12 cellular contexts compared by ENCODE assay signal in the genomic region with DNA sequence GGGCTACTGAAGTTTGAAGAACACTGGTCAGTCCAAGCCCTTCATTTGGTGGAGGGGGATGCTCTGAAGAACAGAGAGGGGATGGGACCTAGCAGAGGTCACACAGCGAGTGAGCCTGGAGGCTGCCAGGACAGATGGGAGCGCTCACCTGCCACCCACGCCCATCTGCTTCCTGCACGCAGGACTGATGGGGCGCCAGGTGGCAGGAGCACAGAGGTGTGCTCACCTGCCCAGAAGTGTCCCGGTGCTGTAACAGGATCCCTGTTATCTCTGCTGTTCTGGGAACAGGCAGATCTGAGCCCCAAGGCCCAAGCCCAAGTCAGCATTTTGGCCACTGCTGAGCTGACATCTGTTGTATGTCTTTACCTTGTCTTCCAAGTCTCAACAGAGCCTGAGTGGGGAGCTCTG. TPM values are rescaled to one million over a fixed set of nuclear protein-coding genes. Genes with fewer than 3 reads are reported as not detected.
DNase-seq lines count a peak whose midpoint lies in the region; ATAC-seq, FAIRE-seq and TF ChIP-seq lines count a peak whose summit lies in the region.
"Had no signal": no experiment of that assay in that cellular context is flagged by ENCODE, and none has a peak within 500 bp of the region (broad histone marks: within the 10 kb centered on the region; RNA-seq: fewer than 3 reads in every experiment).

No MANE protein-coding gene starts in this region.

- H3K4me1 Mint-ChIP-seq in astrocyte (ENCODE audit: low read depth, unreplicated experiment) (peaks cover 26% of the 10 kb centered on the region), mesothelial cell of epicardium (peaks cover 50% of the 10 kb centered on the region)
- H3K4me1 Mint-ChIP-seq in activated CD8-positive, alpha-beta memory T cell treated with anti-CD3 and anti-CD28 coated beads, Interleukin-2, amount 10 ng/mL, durations not matched to agents 7 days and 5 days = peaks cover 15% of the 10 kb centered on the region
- H3K4me1 Mint-ChIP-seq in stimulated activated memory B cell treated with anti-CD40 and anti-IgM and Interleukin-4, amounts not matched to agents 10 μg/mL and 1 μg/mL and 100 μg/mL, for 72 hours = peaks cover 8% of the 10 kb centered on the region

- H3K4me1 ChIP-seq in HEK293 (ENCODE audit: control insufficient read depth, insufficient read depth, low read length) (peaks cover 5% of the 10 kb centered on the region), astrocyte (ENCODE audit: insufficient read depth, low read length) (peaks cover 73% of the 10 kb centered on the region)

- H3K79me2 ChIP-seq in astrocyte (ENCODE audit: insufficient read depth, low read length) = peaks cover 59% of the 10 kb centered on the region

- H3K36me3 ChIP-seq in HEK293 (ENCODE audit: control insufficient read depth in 2 of 2, insufficient read depth in 1 of 2, low read length in 2 of 2) = no peaks in the 10 kb centered on the region
- no peaks in the 10 kb centered on the region for H3K36me3 ChIP-seq in astrocyte (ENCODE audit: insufficient read depth, low read length)
- H3K36me3 ChIP-seq: BLaER1, right atrium auricular region had no signal

- H3K9me3 Mint-ChIP-seq in astrocyte (ENCODE audit: unreplicated experiment) (no peaks in the 10 kb centered on the region), mesothelial cell of epicardium (no peaks in the 10 kb centered on the region)
- H3K9me3 Mint-ChIP-seq in activated CD8-positive, alpha-beta memory T cell treated with anti-CD3 and anti-CD28 coated beads, Interleukin-2, amount 10 ng/mL, durations not matched to agents 7 days and 5 days (ENCODE audit: low read depth) = no peaks in the 10 kb centered on the region
- H3K9me3 Mint-ChIP-seq in stimulated activated memory B cell treated with anti-CD40 and anti-IgM and Interleukin-4, amounts not matched to agents 10 μg/mL and 1 μg/mL and 100 μg/mL, for 72 hours = no peaks in the 10 kb centered on the region

- no peak for TF ChIP-seq CTCF in AG04450 (IDR thresholded peaks at IDR 0.05; ENCODE audit: low read depth, low read length)
- no peak for TF ChIP-seq CTCF in HEK293 (tag by site-specific recombination; IDR thresholded peaks at IDR 0.05)
- no peak for TF ChIP-seq CTCF in astrocyte (IDR thresholded peaks at IDR 0.05; ENCODE audit: insufficient read depth, low read depth, low read length)
- TF ChIP-seq CTCF in mesothelial cell of epicardium (IDR thresholded peaks at IDR 0.05; ENCODE audit: unreplicated experiment) = no peak
- TF ChIP-seq CTCF in GM20000 (IDR thresholded peaks at IDR 0.05; ENCODE audit: extremely low read depth, missing control alignments) = no peak

- H3K9ac ChIP-seq in astrocyte (ENCODE audit: low read length) = peak overlapping the region; percentile 86

- peak overlapping the region; percentile 78 for H3K4me2 ChIP-seq in astrocyte (ENCODE audit: low read length)

- H3K4me3 Mint-ChIP-seq in astrocyte (ENCODE audit: unreplicated experiment) (no peak overlapping the region), mesothelial cell of epicardium (no peak overlapping the region)
- no peak overlapping the region for H3K4me3 Mint-ChIP-seq in activated CD8-positive, alpha-beta memory T cell treated with anti-CD3 and anti-CD28 coated beads, Interleukin-2, amount 10 ng/mL, durations not matched to agents 7 days and 5 days
- no peak overlapping the region for H3K4me3 Mint-ChIP-seq in stimulated activated memory B cell treated with anti-CD40 and anti-IgM and Interleukin-4, amounts not matched to agents 10 μg/mL and 1 μg/mL and 100 μg/mL, for 72 hours

- H3K27me3 ChIP-seq in AG04450 (ENCODE audit: control insufficient read depth, insufficient read depth, low read length) = no peaks in the 10 kb centered on the region
- no peaks in the 10 kb centered on the region for H3K27me3 ChIP-seq in astrocyte (ENCODE audit: insufficient read depth, low read length)
- H3K27me3 ChIP-seq: BLaER1, right atrium auricular region had no signal

- H3K9me3 ChIP-seq in AG04450 (ENCODE audit: control insufficient read depth, insufficient read depth, low read length) (no peaks in the 10 kb centered on the region; the same call in 1 of the 2 replicates), HEK293 (ENCODE audit: control insufficient read depth, insufficient read depth, low read depth, low read length) (no peaks in the 10 kb centered on the region), astrocyte (ENCODE audit: insufficient read depth, low read depth, low read length) (no peaks in the 10 kb centered on the region)
- H3K9me3 ChIP-seq: BLaER1, right atrium auricular region had no signal

- no peak overlapping the region for H2AFZ ChIP-seq in astrocyte (ENCODE audit: low read depth, low read length)

- ATAC-seq in activated CD8-positive, alpha-beta memory T cell treated with anti-CD3 and anti-CD28 coated beads, Interleukin-2, amount 10 ng/mL, durations not matched to agents 7 days and 5 days = no peak
- ATAC-seq in stimulated activated memory B cell treated with anti-CD40 and anti-IgM and Interleukin-4, amounts not matched to agents 10 μg/mL and 1 μg/mL and 100 μg/mL, for 72 hours = no peak
- ATAC-seq in GM21528 (IDR thresholded peaks at IDR 0.05; ENCODE audit: low FRiP score, unreplicated experiment) = no peak

- no peaks in the 10 kb centered on the region for H3K27me3 Mint-ChIP-seq in astrocyte (ENCODE audit: low read depth, unreplicated experiment)
- H3K27me3 Mint-ChIP-seq in mesothelial cell of epicardium (ENCODE audit: low read depth) = no peaks in the 10 kb centered on the region
- H3K27me3 Mint-ChIP-seq in activated CD8-positive, alpha-beta memory T cell treated with anti-CD3 and anti-CD28 coated beads, Interleukin-2, amount 10 ng/mL, durations not matched to agents 7 days and 5 days = no peaks in the 10 kb centered on the region
- H3K27me3 Mint-ChIP-seq in stimulated activated memory B cell treated with anti-CD40 and anti-IgM and Interleukin-4, amounts not matched to agents 10 μg/mL and 1 μg/mL and 100 μg/mL, for 72 hours = peaks cover 24% of the 10 kb centered on the region

- no peak for FAIRE-seq in astrocyte (lab: Jason Lieb, UNC)

- POLR2A ChIA-PET in AG04450 (lab: Yijun Ruan, JAX) (interaction anchor here (0.7 to 1.8 kb wide), 5 partner anchors 9 to 57 kb away, joined by 3 to 10 read pairs (median 5); no protein-coding TSS in a partner anchor), HEK293 (lab: Yijun Ruan, JAX) (no interaction called here)

- peaks cover under 1% of the 10 kb centered on the region for H4K20me1 ChIP-seq in astrocyte (ENCODE audit: insufficient read depth, low read length)
- H4K20me1 ChIP-seq: BLaER1 had no signal

- H3K4me3 ChIP-seq in AG04450 (ENCODE audit: low read depth, low read length) (no peak overlapping the region), HEK293 (ENCODE audit: low read depth, low read length) (no peak overlapping the region), astrocyte (ENCODE audit: insufficient read depth, low read depth, low read length) (no peak overlapping the region)
- H3K4me3 ChIP-seq: BLaER1, right atrium auricular region had no signal

- H3K27ac Mint-ChIP-seq in astrocyte (ENCODE audit: unreplicated experiment) (peak overlapping the region; percentile 98), mesothelial cell of epicardium (peak overlapping the region; percentile 93)
- H3K27ac Mint-ChIP-seq in activated CD8-positive, alpha-beta memory T cell treated with anti-CD3 and anti-CD28 coated beads, Interleukin-2, amount 10 ng/mL, durations not matched to agents 7 days and 5 days = no peak overlapping the region
- no peak overlapping the region for H3K27ac Mint-ChIP-seq in stimulated activated memory B cell treated with anti-CD40 and anti-IgM and Interleukin-4, amounts not matched to agents 10 μg/mL and 1 μg/mL and 100 μg/mL, for 72 hours

- DNase-seq in AG04450 (ENCODE audit: low read depth, low spot score) = no peak
- DNase-seq in astrocyte (ENCODE audit: low read depth) = no peak
- DNase-seq in mesothelial cell of epicardium (ENCODE audit: low spot score in 2 of 2, unreplicated experiment in 2 of 2) = no peak
- no peak for DNase-seq in activated CD8-positive, alpha-beta memory T cell treated with anti-CD3 and anti-CD28 coated beads, Interleukin-2, amount 10 ng/mL, durations not matched to agents 7 days and 5 days
- DNase-seq in GM20000 (ENCODE audit: low spot score) = no peak
- DNase-seq: NCI-H1092, Right ventricle myocardium superior had no signal

- peak overlapping the region; percentile 93 for H3K27ac ChIP-seq in AG04450 (ENCODE audit: low read depth, low read length)
- no peak overlapping the region for H3K27ac ChIP-seq in HEK293 (ENCODE audit: extremely low read depth, low read depth, low read length)
- H3K27ac ChIP-seq in astrocyte (ENCODE audit: low read depth, low read length) = peak overlapping the region; percentile 99

- no peaks in the 10 kb centered on the region for H3K36me3 Mint-ChIP-seq in astrocyte (ENCODE audit: low read depth, unreplicated experiment)
- H3K36me3 Mint-ChIP-seq in mesothelial cell of epicardium = no peaks in the 10 kb centered on the region
- no peaks in the 10 kb centered on the region for H3K36me3 Mint-ChIP-seq in activated CD8-positive, alpha-beta memory T cell treated with anti-CD3 and anti-CD28 coated beads, Interleukin-2, amount 10 ng/mL, durations not matched to agents 7 days and 5 days
- no peaks in the 10 kb centered on the region for H3K36me3 Mint-ChIP-seq in stimulated activated memory B cell treated with anti-CD40 and anti-IgM and Interleukin-4, amounts not matched to agents 10 μg/mL and 1 μg/mL and 100 μg/mL, for 72 hours

- CTCF ChIA-PET in AG04450 (lab: Charles Lee) (interaction anchor here (1.6 kb wide), 1 partner anchor 47 kb away, joined by 7 read pairs; no protein-coding TSS in a partner anchor), HEK293 (lab: Yijun Ruan, JAX) (interaction anchor here (0.6 to 2.4 kb wide), 4 partner anchors 47 to 512 kb away, joined by 3 to 9 read pairs (median 4); no protein-coding TSS in a partner anchor)
- CTCF ChIA-PET in activated CD8-positive, alpha-beta memory T cell treated with anti-CD3 and anti-CD28 coated beads, Interleukin-2, amount 10 ng/mL, durations not matched to agents 7 days and 5 days (lab: Charles Lee) = no interaction called here

TF ChIP-seq in HEK293, 187 proteins besides CTCF, POLR2A, EP300 and RAD21:
- TF ChIP-seq ZNF768 (tag by site-specific recombination; IDR thresholded peaks at IDR 0.05) (0 out of 2 replicates have a peak, but pooled peaks have one; percentile 9), ZBTB7A (tag by site-specific recombination; IDR thresholded peaks at IDR 0.05; ENCODE audit: low read depth) (no peak)

RNA-seq across cellular contexts. Expression of a gene that starts 40.5 kb away (rescaled TPM):
- polyA plus RNA-seq in AG04450 (2011; rRNA removed) = 30.9 and 41.7 TPM in 2 replicates
- polyA minus RNA-seq in AG04450 (2011; rRNA and poly(A)+ RNA removed) = 90.5 and 127 TPM in 2 replicates
- 7.5 and 8.4 TPM in 2 replicates for total RNA-seq in astrocyte
- 125 to 133 TPM (median 130 TPM) in 3 replicates for total RNA-seq in mesothelial cell of epicardium
- under 1 TPM; 0.09 TPM for total RNA-seq in activated CD8-positive, alpha-beta memory T cell treated with anti-CD3 and anti-CD28 coated beads, Interleukin-2, amount 10 ng/mL, durations not matched to agents 7 days and 5 days

Comparison
In these comparisons a context has a peak if more than half of its experiments do, and no peak if none do; other contexts are left out.
1. H3K27ac Mint-ChIP-seq: peak in astrocyte (single experiment) and mesothelial cell of epicardium (single experiment); none in activated CD8-positive, alpha-beta memory T cell treated with anti-CD3 and anti-CD28 coated beads, Interleukin-2, amount 10 ng/mL, durations not matched to agents 7 days and 5 days (single experiment) and stimulated activated memory B cell treated with anti-CD40 and anti-IgM and Interleukin-4, amounts not matched to agents 10 μg/mL and 1 μg/mL and 100 μg/mL, for 72 hours (single experiment).
2. RNA of a gene that starts 40.5 kb away (total RNA-seq): 125 to 133 TPM in mesothelial cell of epicardium; 7.5 to 8.4 TPM in astrocyte and 0.09 TPM in activated CD8-positive, alpha-beta memory T cell treated with anti-CD3 and anti-CD28 coated beads, Interleukin-2, amount 10 ng/mL, durations not matched to agents 7 days and 5 days; every median in the first group is over 10 times any median in the second.